ENCODE assay signal across 12 cellular contexts in the genomic region with DNA sequence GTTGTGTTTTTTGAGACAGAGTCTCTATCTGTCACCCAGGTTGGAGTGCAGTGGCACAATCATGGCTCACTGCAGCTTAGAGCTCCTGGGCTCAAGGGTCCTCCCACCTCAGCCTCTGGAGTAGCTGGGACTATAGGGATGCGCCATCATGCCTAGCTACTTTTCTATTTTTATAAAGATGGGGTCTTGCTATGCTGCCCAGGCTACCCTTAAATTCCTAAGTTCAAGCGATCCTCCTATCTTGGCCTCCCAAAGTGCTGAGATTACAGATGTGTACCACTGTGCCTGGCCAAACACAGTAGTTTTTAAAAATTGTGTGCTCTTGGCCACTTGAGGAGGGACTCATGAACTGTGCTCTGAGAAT. TPM values are rescaled to one million over a fixed set of nuclear protein-coding genes. Genes with fewer than 3 reads are reported as not detected.
DNase-seq lines count a peak whose midpoint lies in the region; TF ChIP-seq lines count a peak whose summit lies in the region.
"Had no signal": no experiment of that assay in that cellular context is flagged by ENCODE, and none has a peak within 500 bp of the region (broad histone marks: within the 10 kb centered on the region; RNA-seq: fewer than 3 reads in every experiment).

No MANE protein-coding gene starts in this region.

- H2BK5ac ChIP-seq in trophoblast cell (ENCODE audit: low read depth, low read length, poor library complexity), result no peak overlapping the region

- H3K4me1 ChIP-seq in BLaER1 (peaks cover 34% of the 10 kb centered on the region), MM.1S (ENCODE audit: low read length) (peaks cover 7% of the 10 kb centered on the region; the same call in 1 of the 2 replicates), trophoblast cell (ENCODE audit: control insufficient read depth in 1 of 2, insufficient read depth in 2 of 2, low read length in 2 of 2) (no peaks in the 10 kb centered on the region)

- H4K91ac ChIP-seq in trophoblast cell (ENCODE audit: low read depth, low read length), result no peak overlapping the region

- no peak overlapping the region for H2BK12ac ChIP-seq in trophoblast cell (ENCODE audit: low read length)

- H3K4ac ChIP-seq in trophoblast cell (ENCODE audit: low read depth, low read length), result no peak overlapping the region

- H3K27me3 Mint-ChIP-seq in nephron (ENCODE audit: low read depth), result peaks cover 98% of the 10 kb centered on the region

- H3K9me2 ChIP-seq in MM.1S (replicated peaks; ENCODE audit: insufficient read depth, low read length), result no peaks in the 10 kb centered on the region

- H3K4me3 Mint-ChIP-seq in nephron, result peak overlapping the region; percentile 71 to 76 (median 72)

- intact Hi-C loops in dorsolateral prefrontal cortex (cut with DNase I), result no loop called here

- no peak overlapping the region for H3K23ac ChIP-seq in trophoblast cell (ENCODE audit: low read length)

- H2AFZ ChIP-seq in MM.1S (ENCODE audit: low read length), result peak overlapping the region; percentile 75
- H2AFZ ChIP-seq in trophoblast cell (ENCODE audit: insufficient read depth, low read length, poor library complexity), result no peak overlapping the region
- H2AFZ ChIP-seq: neural progenitor cell had no signal

- H3K27ac ChIP-seq in BLaER1, result no peak overlapping the region
- no peak overlapping the region for H3K27ac ChIP-seq in MM.1S (ENCODE audit: low read length)
- H3K27ac ChIP-seq in dorsolateral prefrontal cortex, result no peak overlapping the region
- no peak overlapping the region for H3K27ac ChIP-seq in trophoblast cell (ENCODE audit: low read depth, low read length)
- H3K27ac ChIP-seq: neural progenitor cell had no signal

- no peak for DNase-seq in MM.1S
- no peak for DNase-seq in dorsolateral prefrontal cortex
- no peak for DNase-seq in HuH-7 (ENCODE audit: low spot score)
- DNase-seq in SHP77 (lab: John Stamatoyannopoulos, UW), result no peak
- DNase-seq in trophoblast cell, result no peak
- DNase-seq in stimulated activated CD4-positive, alpha-beta T cell treated with anti-CD3 and anti-CD28 coated beads, Interleukin-1b, Interleukin-23, amount 100 ng/mL, for 48 hours, result no peak
- DNase-seq: DMS 273 treated with DMSO at 0.1 percent for 48 hours had no signal

- H3K9me3 Mint-ChIP-seq in nephron, result no peaks in the 10 kb centered on the region

- no CpG with 5 or more reads among the region's 2 CpGs for WGBS in trophoblast cell (ENCODE audit: extremely low coverage, insufficient coverage, insufficient read length)

- no peak overlapping the region for H3K27ac Mint-ChIP-seq in nephron
- H3K27ac Mint-ChIP-seq: neural progenitor cell had no signal

- no peak overlapping the region for H3K9ac ChIP-seq in BLaER1
- H3K9ac ChIP-seq in MM.1S (ENCODE audit: low read length), result no peak overlapping the region; the same call in 1 of the 2 replicates
- no peak overlapping the region for H3K9ac ChIP-seq in trophoblast cell (ENCODE audit: low read length)
- H3K9ac ChIP-seq: neural progenitor cell had no signal

- no peaks in the 10 kb centered on the region for H3K79me2 ChIP-seq in MM.1S (ENCODE audit: low read length)
- no peaks in the 10 kb centered on the region for H3K79me2 ChIP-seq in trophoblast cell (ENCODE audit: control insufficient read depth, insufficient read depth, low read length, poor library complexity)

- no peak overlapping the region for H3K18ac ChIP-seq in trophoblast cell (ENCODE audit: low read length)

- H3K4me2 ChIP-seq in BLaER1, result peak overlapping the region; percentile 83
- peak overlapping the region; percentile 80 for H3K4me2 ChIP-seq in MM.1S (ENCODE audit: low read depth, low read length)
- no peak overlapping the region for H3K4me2 ChIP-seq in trophoblast cell (ENCODE audit: low read length)

- H3K36me3 Mint-ChIP-seq in nephron (ENCODE audit: low read depth), result no peaks in the 10 kb centered on the region
- H3K36me3 Mint-ChIP-seq: neural progenitor cell had no signal

- no peak overlapping the region for H3K14ac ChIP-seq in trophoblast cell (ENCODE audit: low read length)

- H3K9me3 ChIP-seq in BLaER1 (no peaks in the 10 kb centered on the region), MM.1S (replicated peaks; ENCODE audit: insufficient read depth, low read length) (no peaks in the 10 kb centered on the region), trophoblast cell (ENCODE audit: insufficient read depth, low read depth, low read length) (peaks cover 11% of the 10 kb centered on the region)

- H3F3A ChIP-seq in MM.1S (ENCODE audit: insufficient read depth, low read length), result no peaks in the 10 kb centered on the region

- no peak overlapping the region for H2BK120ac ChIP-seq in trophoblast cell (ENCODE audit: insufficient read depth, low read length, poor library complexity)

- no peak for TF ChIP-seq CTCF in MM.1S (IDR thresholded peaks at IDR 0.05; ENCODE audit: low read length)
- TF ChIP-seq CTCF in dorsolateral prefrontal cortex (IDR thresholded peaks at IDR 0.05 in 54 of 56, conservative IDR thresholded peaks at IDR 0.05 in 2 of 56; ENCODE audit: low read depth in 1 of 56, partially characterized antibody in 56 of 56), result no peak
- no peak for TF ChIP-seq CTCF in nephron (IDR thresholded peaks at IDR 0.05; ENCODE audit: unreplicated experiment in 3 of 3)

- H3K4me3 ChIP-seq in BLaER1 (no peak overlapping the region), MM.1S (ENCODE audit: low read length) (peak overlapping the region; percentile 63), dorsolateral prefrontal cortex (peak overlapping the region in 33 of 59 donors; percentile 29 to 70 (median 51)), trophoblast cell (ENCODE audit: low read depth, low read length) (no peak overlapping the region)

- no peak overlapping the region for H2AK5ac ChIP-seq in trophoblast cell (ENCODE audit: low read length)

- no peak overlapping the region for H4K12ac ChIP-seq in trophoblast cell (ENCODE audit: low read depth, low read length)

- H3K4me1 Mint-ChIP-seq in nephron, result peaks cover 24% of the 10 kb centered on the region

- H3K79me1 ChIP-seq in trophoblast cell (ENCODE audit: low read length), result no peaks in the 10 kb centered on the region

- H3K27me3 ChIP-seq in BLaER1 (peaks cover 74% of the 10 kb centered on the region), MM.1S (replicated peaks; ENCODE audit: insufficient read depth, low read length) (peaks cover 48% of the 10 kb centered on the region), dorsolateral prefrontal cortex (peaks cover 10 to 100% (median 85%) of the 10 kb centered on the region in 45 donors), trophoblast cell (ENCODE audit: insufficient read depth, low read length) (peaks cover 53% of the 10 kb centered on the region)

- H3K36me3 ChIP-seq in BLaER1 (no peaks in the 10 kb centered on the region), MM.1S (replicated peaks; ENCODE audit: insufficient read depth, low read length) (no peaks in the 10 kb centered on the region), trophoblast cell (ENCODE audit: control insufficient read depth in 1 of 2, insufficient read depth in 2 of 2, low read length in 2 of 2) (no peaks in the 10 kb centered on the region)
- H3K36me3 ChIP-seq: neural progenitor cell had no signal

- no peak overlapping the region for H4K8ac ChIP-seq in trophoblast cell (ENCODE audit: low read depth, low read length)

- peaks cover 42% of the 10 kb centered on the region for H4K20me1 ChIP-seq in BLaER1
- H4K20me1 ChIP-seq in MM.1S (ENCODE audit: insufficient read depth, low read length), result no peaks in the 10 kb centered on the region

RNA-seq across cellular contexts. Expression of a gene that starts 10.6 kb away (rescaled TPM):
- total RNA-seq in dorsolateral prefrontal cortex, result not detected
- polyA plus RNA-seq in trophoblast cell (2013), result not detected in 2 replicates
- total RNA-seq: M059J, RPMI7951 had no signal

RNA-seq across cellular contexts. Expression of a gene that starts 58.7 kb away (rescaled TPM):
- total RNA-seq in dorsolateral prefrontal cortex, result 1 to 10 TPM in 105 of 120 experiments, under 1 TPM in 15; 0.37 to 6.3 (median 1.9) TPM
- polyA plus RNA-seq in trophoblast cell (2013), result 1.6 and 1.7 TPM in 2 replicates

Comparison
In these comparisons a context has a peak if more than half of its experiments do, and no peak if none do; other contexts are left out.
1. H3K4me3 ChIP-seq: peak in MM.1S (single experiment) and dorsolateral prefrontal cortex (33 of 59); none in BLaER1 (single experiment) and trophoblast cell (single experiment).